In genomic region chr19:31347828-31348314, GRCh38 we compare ENCODE assay signal across 1 cellular context.
A peak's percentile ranks its signal among the peaks of the same experiment; 100 is the strongest.
TF ChIP-seq lines count a peak whose summit lies in the region.

No MANE protein-coding gene starts in this region.

TF ChIP-seq in K562, 482 proteins besides CTCF, POLR2A, EP300 and RAD21:
- TF ChIP-seq NFIC (IDR thresholded peaks at IDR 0.05) (0 out of 2 replicates have a peak, but pooled peaks have one; percentile 32), ZNF384 (IDR thresholded peaks at IDR 0.05; ENCODE audit: low read depth, low read length) (no peak)
